Comparison of ENCODE assay signal across 10 cellular contexts in genomic region chr12:16350682-16351081, GRCh38. TPM values are rescaled to one million over a fixed set of nuclear protein-coding genes. Genes with fewer than 3 reads are reported as not detected.
DNase-seq lines count a peak whose midpoint lies in the region; ATAC-seq, FAIRE-seq and TF ChIP-seq lines count a peak whose summit lies in the region.
"Had no signal": no experiment of that assay in that cellular context is flagged by ENCODE, and none has a peak within 500 bp of the region (broad histone marks: within the 10 kb centered on the region; RNA-seq: fewer than 3 reads in every experiment).

No MANE protein-coding gene starts in this region.

- H3K9me3 ChIP-seq in pancreas (no peaks in the 10 kb centered on the region), small intestine (ENCODE audit: control insufficient read depth, low read depth) (no peaks in the 10 kb centered on the region)

- 25 to 30% methylated on average over 1 of the region's 1 CpG for WGBS in pancreas, 2 donors
- 65 to 77% (median 66%) methylated on average over 1 of the region's 1 CpG for WGBS in small intestine, 3 donors

- H3K36me3 ChIP-seq in pancreas (no peaks in the 10 kb centered on the region), small intestine (ENCODE audit: control insufficient read depth in 2 of 2, insufficient read depth in 2 of 2, low read length in 2 of 2) (peaks cover 0 to 2% of the 10 kb centered on the region in 2 donors)

- H3K27ac ChIP-seq in pancreas: peak overlapping the region in 1 of 4 donors; percentile 20
- H3K27ac ChIP-seq in small intestine (ENCODE audit: low read depth in 1 of 2, low read length in 1 of 2): no peak overlapping the region

- TF ChIP-seq CTCF in epithelial cell of proximal tubule (conservative IDR thresholded peaks at IDR 0.05; ENCODE audit: low read depth, low read length): no peak
- no peak for TF ChIP-seq CTCF in pancreas (IDR thresholded peaks at IDR 0.05)

- ATAC-seq in pancreas (peak in 3 of 4 donors; percentile 3 to 14 (median 10)), HG03108 (IDR thresholded peaks at IDR 0.05; ENCODE audit: unreplicated experiment) (no peak)

- intact Hi-C loops in pancreas (cut with DNase I): loop anchor here in 1 of 3 donors (10.0 kb wide), 1 partner anchor 166 kb away; no protein-coding TSS in a partner anchor

- no peak for FAIRE-seq in pancreas (lab: Jason Lieb, UNC)
- FAIRE-seq in small intestine (lab: Jason Lieb, UNC): no peak
- FAIRE-seq: GM12892, TTC549 had no signal

- H3K4me1 ChIP-seq in pancreas (peaks cover 0 to 2% (median 0%) of the 10 kb centered on the region in 3 donors), small intestine (ENCODE audit: control insufficient read depth in 2 of 2, insufficient read depth in 1 of 2, low read depth in 1 of 2, low read length in 1 of 2) (no peaks in the 10 kb centered on the region)

- H3K27me3 ChIP-seq in pancreas (no peaks in the 10 kb centered on the region), small intestine (ENCODE audit: control insufficient read depth in 2 of 2, insufficient read depth in 2 of 2, low read length in 2 of 2) (no peaks in the 10 kb centered on the region)

- DNase-seq in EL: peak; percentile 83
- peak; percentile 59 for DNase-seq in NCI-H226
- DNase-seq in epithelial cell of proximal tubule (ENCODE audit: low read depth): peak; percentile 86
- DNase-seq in pancreas: peak in 4 of 6 donors; percentile 11 to 49 (median 21)
- no peak for DNase-seq in small intestine
- no peak for DNase-seq in NK-92 treated with Interleukin-12 subunit alpha and Interleukin-12 subunit beta, amount 100 ng/mL, for 24 hours (lab: John Stamatoyannopoulos, UW)
- no peak for DNase-seq in NCI-H2029 (lab: John Stamatoyannopoulos, UW)

- peak overlapping the region; percentile 18 for H3K4me3 ChIP-seq in epithelial cell of proximal tubule (ENCODE audit: low read depth, low read length)
- no peak overlapping the region for H3K4me3 ChIP-seq in pancreas
- H3K4me3 ChIP-seq in small intestine (ENCODE audit: low read depth in 1 of 2, low read length in 2 of 2): no peak overlapping the region

RNA-seq across cellular contexts. Expression of gene MGST1, which starts 3.2 kb away (rescaled TPM):
- total RNA-seq in epithelial cell of proximal tubule (49.4 and 130 TPM in 2 replicates), pancreas (10 to 100 TPM; 39.8 to 69.4 (median 54.7) TPM)
- polyA plus RNA-seq in pancreas (10 to 100 TPM; 26.8 to 37.7 TPM), small intestine (100 to 1,000 TPM in 1 of 3 donors, 10 to 100 TPM in 2; 34.7 to 290 (median 63.5) TPM)

Comparison
In these comparisons a context has a peak if more than half of its experiments do, and no peak if none do; other contexts are left out.
1. DNase-seq: peak in EL (single experiment), NCI-H226 (single experiment), epithelial cell of proximal tubule (single experiment) and pancreas (4 of 6); none in small intestine (single experiment), NK-92 treated with Interleukin-12 subunit alpha and Interleukin-12 subunit beta, amount 100 ng/mL, for 24 hours (single experiment) and NCI-H2029 (single experiment).